In the genomic region with DNA sequence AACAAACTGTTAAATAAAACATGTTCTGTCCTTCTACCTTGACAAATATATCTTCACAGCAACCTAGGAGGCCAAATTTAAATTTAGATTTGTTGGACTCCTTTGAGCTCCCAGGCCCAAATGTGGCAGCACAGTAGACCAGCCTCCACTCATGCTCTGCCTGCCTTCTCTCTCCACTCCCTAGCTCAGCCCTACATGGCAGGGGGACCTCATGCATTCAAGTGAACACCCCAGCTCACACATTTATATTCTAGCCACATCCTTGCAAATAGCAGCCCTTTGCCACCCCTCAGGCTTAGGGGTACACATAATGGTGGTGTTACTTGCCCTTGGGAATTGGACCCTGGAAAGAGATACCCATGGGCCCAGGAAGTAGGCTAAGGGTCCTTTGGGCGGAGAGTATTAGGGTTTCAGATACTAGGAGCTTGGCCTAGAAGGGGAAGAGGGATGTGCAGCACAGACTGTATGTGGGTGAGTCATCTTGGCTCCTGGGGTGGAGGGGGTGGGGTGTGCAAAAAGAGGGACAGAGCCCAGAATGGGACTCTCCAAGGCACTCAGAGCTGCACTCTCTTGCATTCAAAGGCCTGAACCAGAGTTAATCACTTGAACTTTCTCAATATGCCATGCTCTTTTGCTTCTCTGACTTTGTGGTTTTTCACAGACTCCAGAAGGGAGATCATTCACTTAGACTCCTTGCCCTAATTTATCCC, we compare ENCODE assay signal across 10 cellular contexts.
DNase-seq lines count a peak whose midpoint lies in the region; ATAC-seq and TF ChIP-seq lines count a peak whose summit lies in the region.
"Had no signal": no experiment of that assay in that cellular context is flagged by ENCODE, and none has a peak within 500 bp of the region (broad histone marks: within the 10 kb centered on the region; RNA-seq: fewer than 3 reads in every experiment).

No MANE protein-coding gene starts in this region.

- peaks cover 13% of the 10 kb centered on the region for H3K27me3 Mint-ChIP-seq in Calu3 (ENCODE audit: unreplicated experiment)

- H3K4me1 Mint-ChIP-seq in Calu3 (ENCODE audit: low read depth, unreplicated experiment): peaks cover 17% of the 10 kb centered on the region
- H3K4me1 Mint-ChIP-seq: activated T-helper 17 cell treated with anti-CD3 and anti-CD28 coated beads, Interleukin-2, amount 50 U/mL, for 72 hours had no signal

- H3K27ac Mint-ChIP-seq in Calu3 (ENCODE audit: unreplicated experiment): no peak overlapping the region
- H3K27ac Mint-ChIP-seq: activated T-helper 17 cell treated with anti-CD3 and anti-CD28 coated beads, Interleukin-2, amount 50 U/mL, for 72 hours had no signal

- CTCF ChIA-PET in Calu3 (lab: Charles Lee): no interaction called here

- no peaks in the 10 kb centered on the region for H3K9me3 Mint-ChIP-seq in Calu3 (ENCODE audit: low read depth, unreplicated experiment)
- H3K9me3 Mint-ChIP-seq: activated T-helper 17 cell treated with anti-CD3 and anti-CD28 coated beads, Interleukin-2, amount 50 U/mL, for 72 hours had no signal

- BruUV-seq in Calu3 (replicated peaks; lab: Mats Ljungman, UMichigan): no TSS peak

- intact Hi-C loops in Calu3 (cut with micrococcal nuclease; ENCODE audit: unreplicated experiment): no loop called here

- H3K4me3 Mint-ChIP-seq in Calu3 (ENCODE audit: low read depth, unreplicated experiment): no peak overlapping the region
- H3K4me3 Mint-ChIP-seq: activated T-helper 17 cell treated with anti-CD3 and anti-CD28 coated beads, Interleukin-2, amount 50 U/mL, for 72 hours had no signal

- no peaks in the 10 kb centered on the region for H3K36me3 ChIP-seq in stomach smooth muscle (ENCODE audit: control insufficient read depth in 2 of 2, insufficient read depth in 2 of 2, low read length in 2 of 2)

- peak overlapping the region; percentile 70 for H3K27ac ChIP-seq in stomach smooth muscle (ENCODE audit: low read length)

- H3K4me1 ChIP-seq in stomach smooth muscle (ENCODE audit: control insufficient read depth, insufficient read depth, low read length): peaks cover 51% of the 10 kb centered on the region

- no peak for TF ChIP-seq CTCF in Calu3 (IDR thresholded peaks at IDR 0.05; ENCODE audit: unreplicated experiment)

- H3K36me3 Mint-ChIP-seq in Calu3 (ENCODE audit: insufficient read depth, unreplicated experiment): no peaks in the 10 kb centered on the region

- ATAC-seq in HG02610 (IDR thresholded peaks at IDR 0.05; ENCODE audit: unreplicated experiment): peak; percentile 67
- ATAC-seq: activated T-helper 17 cell treated with anti-CD3 and anti-CD28 coated beads, Interleukin-2, amount 50 U/mL, for 72 hours; Panc1 had no signal

- H3K9me3 ChIP-seq in stomach smooth muscle (ENCODE audit: control insufficient read depth in 2 of 2, low read length in 2 of 2): no peaks in the 10 kb centered on the region

- DNase-seq in astrocyte of the hippocampus (ENCODE audit: low read depth, low spot score): peak; percentile 83
- DNase-seq in hepatic stellate cell (ENCODE audit: low spot score): peak; percentile 70
- no peak for DNase-seq in activated CD8-positive, alpha-beta memory T cell treated with anti-CD3 and anti-CD28 coated beads, Interleukin-2, amount 50 U/mL, for 48 hours
- DNase-seq in cerebellar cortex (ENCODE audit: low spot score): no peak
- DNase-seq in Calu3: no peak
- DNase-seq in ureter (ENCODE audit: low spot score): no peak

- peak overlapping the region in 1 of 2 donors; percentile 13 for H3K9ac ChIP-seq in stomach smooth muscle (ENCODE audit: low read length in 2 of 2)

- no peak overlapping the region for H3K4me3 ChIP-seq in stomach smooth muscle (ENCODE audit: low read length in 2 of 2)

- H3K27me3 ChIP-seq in stomach smooth muscle (ENCODE audit: control insufficient read depth in 1 of 2, insufficient read depth in 2 of 2, low read length in 2 of 2): no peaks in the 10 kb centered on the region

Comparison
In these comparisons a context has a peak if more than half of its experiments do, and no peak if none do; other contexts are left out.
1. DNase-seq: peak in astrocyte of the hippocampus (single experiment) and hepatic stellate cell (single experiment); none in activated CD8-positive, alpha-beta memory T cell treated with anti-CD3 and anti-CD28 coated beads, Interleukin-2, amount 50 U/mL, for 48 hours (single experiment), cerebellar cortex (single experiment), Calu3 (single experiment) and ureter (single experiment).